In genomic region chr3:3082547-3082924, GRCh38 we compare ENCODE assay signal across 17 cellular contexts. TPM values are rescaled to one million over a fixed set of nuclear protein-coding genes. Genes with fewer than 3 reads are reported as not detected.
DNase-seq lines count a peak whose midpoint lies in the region; ATAC-seq and TF ChIP-seq lines count a peak whose summit lies in the region.
"Had no signal": no experiment of that assay in that cellular context is flagged by ENCODE, and none has a peak within 500 bp of the region (broad histone marks: within the 10 kb centered on the region; RNA-seq: fewer than 3 reads in every experiment).

No MANE protein-coding gene starts in this region.

- intact Hi-C loops in breast epithelium (cut with DNase I; ENCODE audit: low total_unique reads) = no loop called here

- no peak overlapping the region for H3K27ac ChIP-seq in breast epithelium
- H3K27ac ChIP-seq: HL-60, ovary, RWPE1, vagina had no signal

- ATAC-seq in GM18858 (IDR thresholded peaks at IDR 0.05; ENCODE audit: unreplicated experiment) = peak; percentile 12
- ATAC-seq in GM21390 (IDR thresholded peaks at IDR 0.05; ENCODE audit: unreplicated experiment) = peak; percentile 17
- ATAC-seq in HG02943 (IDR thresholded peaks at IDR 0.05; ENCODE audit: low read depth, unreplicated experiment) = peak; percentile 26
- peak; percentile 5 for ATAC-seq in HG03558 (IDR thresholded peaks at IDR 0.05; ENCODE audit: extremely low read depth, unreplicated experiment)

- H3K4me1 ChIP-seq in breast epithelium = no peaks in the 10 kb centered on the region
- H3K4me1 ChIP-seq: vagina had no signal

- TF ChIP-seq CTCF in breast epithelium (IDR thresholded peaks at IDR 0.05) = no peak

- no peak for TF ChIP-seq POLR2A in breast epithelium (IDR thresholded peaks at IDR 0.05)

- no peaks in the 10 kb centered on the region for H3K27me3 ChIP-seq in breast epithelium
- H3K27me3 ChIP-seq: MG63, ovary, vagina had no signal

- H3K4me3 ChIP-seq in breast epithelium = no peak overlapping the region
- H3K4me3 ChIP-seq: MG63, ovary, vagina had no signal

- DNase-seq in RPMI8226 (no peak), NOMO-1 treated with DMSO at 0.1 percent for 48 hours (lab: John Stamatoyannopoulos, UW; ENCODE audit: unreplicated experiment) (no peak), NCI-H1417 treated with DMSO at 0.1 percent for 48 hours (lab: John Stamatoyannopoulos, UW) (no peak), breast epithelium (ENCODE audit: low spot score in 2 of 2) (no peak)
- DNase-seq: activated CD4-positive, alpha-beta memory T cell treated with anti-CD3 and anti-CD28 coated beads, Interleukin-2, amount 10 ng/mL, durations not matched to agents 7 days and 5 days; activated naive CD4-positive, alpha-beta T cell treated with anti-CD3 and anti-CD28 coated beads, Interleukin-2, amount 50 U/mL, for 16 hours; DMS53; mesendoderm; MG63; ovary had no signal

- no peaks in the 10 kb centered on the region for H3K36me3 ChIP-seq in breast epithelium
- H3K36me3 ChIP-seq: MG63, ovary, vagina had no signal

- H3K9me3 ChIP-seq in breast epithelium = no peaks in the 10 kb centered on the region
- H3K9me3 ChIP-seq: MG63, ovary, vagina had no signal

RNA-seq across cellular contexts. Expression of gene IL5RA, which starts 27.6 kb away (rescaled TPM):
- total RNA-seq in breast epithelium = under 1 TPM in 2 of 3 donors, not detected in 1; 0.48 to 0.98 TPM
- total RNA-seq: activated CD4-positive, alpha-beta memory T cell treated with anti-CD3 and anti-CD28 coated beads, Interleukin-2, amount 10 ng/mL, durations not matched to agents 7 days and 5 days; vagina had no signal

RNA-seq across cellular contexts. Expression of gene TRNT1, which starts 44.2 kb away (rescaled TPM):
- total RNA-seq in breast epithelium = 10 to 100 TPM; 16.0 to 24.0 (median 19.0) TPM
